In genomic region chr5:37553720-37554402, GRCh38 we compare ENCODE assay signal across 15 cellular contexts.
A peak's percentile ranks its signal among the peaks of the same experiment; 100 is the strongest.
DNase-seq lines count a peak whose midpoint lies in the region; ATAC-seq and TF ChIP-seq lines count a peak whose summit lies in the region.
"Had no signal": no experiment of that assay in that cellular context is flagged by ENCODE, and none has a peak within 500 bp of the region (broad histone marks: within the 10 kb centered on the region; RNA-seq: fewer than 3 reads in every experiment).

No MANE protein-coding gene starts in this region.

- no peaks in the 10 kb centered on the region for H3K27me3 ChIP-seq in BLaER1 treated with 17β-estradiol and CSF1 and Interleukin-3, amounts not matched to agents 10 nM and 100 nM
- H3K27me3 ChIP-seq in BE2C, result no peaks in the 10 kb centered on the region
- H3K27me3 ChIP-seq: uterus had no signal

- peaks cover 13 to 44% (median 27%) of the 10 kb centered on the region in 11 experiments for H3K9me3 ChIP-seq in BLaER1 treated with 17β-estradiol and CSF1 and Interleukin-3, amounts not matched to agents 10 nM and 100 nM (replicated peaks in 1 of 11)
- H3K9me3 ChIP-seq in mesodermal cell (ENCODE audit: control insufficient read depth, low read length) (peaks cover 9% of the 10 kb centered on the region), BE2C (no peaks in the 10 kb centered on the region)
- H3K9me3 ChIP-seq: uterus had no signal

- peaks cover 9 to 27% (median 17%) of the 10 kb centered on the region in 10 experiments; a peak in 18 of 20 replicates for H3K4me1 ChIP-seq in BLaER1 treated with 17β-estradiol and CSF1 and Interleukin-3, amounts not matched to agents 10 nM and 100 nM
- H3K4me1 ChIP-seq in mesodermal cell (ENCODE audit: control insufficient read depth, insufficient read depth, low read length, poor library complexity, severe bottlenecking), result peaks cover 13% of the 10 kb centered on the region
- no peaks in the 10 kb centered on the region for H3K4me1 ChIP-seq in BE2C
- H3K4me1 ChIP-seq: uterus had no signal

- no peak overlapping the region for H3K4me3 ChIP-seq in BLaER1 treated with 17β-estradiol and CSF1 and Interleukin-3, amounts not matched to agents 10 nM and 100 nM
- H3K4me3 ChIP-seq in LNCaP clone FGC (ENCODE audit: low read depth, low read length) (no peak overlapping the region), cardiac fibroblast (replicated peaks in 1 of 2; ENCODE audit: low read depth in 2 of 2, low read length in 2 of 2) (no peak overlapping the region), mesodermal cell (ENCODE audit: extremely low read depth, insufficient read depth, low read length, poor library complexity, severe bottlenecking) (no peak overlapping the region), BE2C (ENCODE audit: low read depth, low read length) (no peak overlapping the region)
- H3K4me3 ChIP-seq: uterus had no signal

- peak overlapping the region in 9 of 11 experiments; percentile 3 to 73 (median 71); a peak in 16 of 22 replicates for H3K27ac ChIP-seq in BLaER1 treated with 17β-estradiol and CSF1 and Interleukin-3, amounts not matched to agents 10 nM and 100 nM
- peak overlapping the region; percentile 88 for H3K27ac ChIP-seq in mesodermal cell (ENCODE audit: low read depth, low read length, severe bottlenecking)
- H3K27ac ChIP-seq: uterus had no signal

- 80% methylated on average over 1 of the region's 2 CpGs; no CpG with 5 or more reads in 1 of the 2 experiments for WGBS in mesodermal cell (ENCODE audit: insufficient coverage in 2 of 2), 2 experiments

- DNase-seq in LNCaP clone FGC (ENCODE audit: low read depth), result peak; percentile 70
- peak; percentile 69 to 80 for DNase-seq in cardiac fibroblast (ENCODE audit: low read depth in 2 of 2)
- no peak for DNase-seq in NCI-H1048 (lab: John Stamatoyannopoulos, UW)
- DNase-seq in stimulated activated CD4-positive, alpha-beta T cell treated with anti-CD3 and anti-CD28 coated beads, Interleukin-4, amount 100 ng/mL, for 24 hours, result no peak
- no peak for DNase-seq in BE2C
- DNase-seq: activated T-cell treated with anti-CD3 and anti-CD28 coated beads, Interleukin-2, amount 50 U/mL, for 72 hours; immature natural killer cell; natural killer cell; NCI-H774; stimulated activated CD8-positive, alpha-beta memory T cell treated with anti-CD3 and anti-CD28 coated beads, Interleukin-4, amount 100 ng/mL, for 48 hours; uterus had no signal

- TF ChIP-seq CTCF in LNCaP clone FGC (IDR thresholded peaks at IDR 0.05; ENCODE audit: control insufficient read depth, extremely low read depth, insufficient read depth) (no peak), cardiac fibroblast (IDR thresholded peaks at IDR 0.05; ENCODE audit: low read depth, low read length) (no peak), BE2C (IDR thresholded peaks at IDR 0.05; ENCODE audit: low read depth, low read length) (no peak)

- H3K4me2 ChIP-seq in BLaER1 treated with 17β-estradiol and CSF1 and Interleukin-3, amounts not matched to agents 10 nM and 100 nM, result peak overlapping the region in 9 of 11 experiments; percentile 30 to 68 (median 49); a peak in 18 of 22 replicates

- H3K9ac ChIP-seq in BLaER1 treated with 17β-estradiol and CSF1 and Interleukin-3, amounts not matched to agents 10 nM and 100 nM, result peak overlapping the region in 4 of 11 experiments; percentile 34 to 39 (median 35); a peak in 4 of 22 replicates

- H3K36me3 ChIP-seq in BLaER1 treated with 17β-estradiol and CSF1 and Interleukin-3, amounts not matched to agents 10 nM and 100 nM, result peaks cover 0 to 19% (median 10%) of the 10 kb centered on the region in 11 experiments; a peak in 9 of 22 replicates
- no peaks in the 10 kb centered on the region for H3K36me3 ChIP-seq in mesodermal cell (ENCODE audit: control insufficient read depth, insufficient read depth, low read length)
- no peaks in the 10 kb centered on the region for H3K36me3 ChIP-seq in BE2C
- H3K36me3 ChIP-seq: uterus had no signal

- no peaks in the 10 kb centered on the region; a peak in 1 of 22 replicates for H4K20me1 ChIP-seq in BLaER1 treated with 17β-estradiol and CSF1 and Interleukin-3, amounts not matched to agents 10 nM and 100 nM

- ATAC-seq in GM21825 (IDR thresholded peaks at IDR 0.05; ENCODE audit: unreplicated experiment), result no peak
- ATAC-seq: activated CD4-positive, CD25-positive, alpha-beta regulatory T cell treated with anti-CD3 and anti-CD28 coated beads, Interleukin-2, amount 50 U/mL, for 24 hours; activated T-cell treated with anti-CD3 and anti-CD28 coated beads, Interleukin-2, amount 50 U/mL, for 72 hours had no signal

Comparison
In these comparisons a context has a peak if more than half of its experiments do, and no peak if none do; other contexts are left out.
1. DNase-seq: peak in LNCaP clone FGC (single experiment) and cardiac fibroblast (2 of 2); none in NCI-H1048 (single experiment), stimulated activated CD4-positive, alpha-beta T cell treated with anti-CD3 and anti-CD28 coated beads, Interleukin-4, amount 100 ng/mL, for 24 hours (single experiment) and BE2C (single experiment).